19 cellular contexts compared by ENCODE assay signal in genomic region chr21:16674949-16675348, GRCh38.
A peak's percentile ranks its signal among the peaks of the same experiment; 100 is the strongest.
DNase-seq lines count a peak whose midpoint lies in the region; ATAC-seq, FAIRE-seq and TF ChIP-seq lines count a peak whose summit lies in the region.
"Had no signal": no experiment of that assay in that cellular context is flagged by ENCODE, and none has a peak within 500 bp of the region (broad histone marks: within the 10 kb centered on the region; RNA-seq: fewer than 3 reads in every experiment).

No MANE protein-coding gene starts in this region.

- H3K27me3 Mint-ChIP-seq in nephron (ENCODE audit: low read depth), result no peaks in the 10 kb centered on the region
- H3K27me3 Mint-ChIP-seq: B cell; CD4-positive, alpha-beta T cell had no signal

- H4K20me1 ChIP-seq in HepG2 (ENCODE audit: insufficient read depth, low read length), result no peaks in the 10 kb centered on the region
- H4K20me1 ChIP-seq: BLaER1 treated with 17β-estradiol and CSF1 and Interleukin-3, amounts not matched to agents 10 nM and 100 nM had no signal

- H3K36me3 Mint-ChIP-seq in nephron (ENCODE audit: low read depth), result no peaks in the 10 kb centered on the region
- H3K36me3 Mint-ChIP-seq: CD8-positive, alpha-beta T cell had no signal

- intact Hi-C loops in HepG2 (cut with micrococcal nuclease; ENCODE audit: unreplicated experiment), result no loop called here

- H3K4me1 ChIP-seq in liver (ENCODE audit: control insufficient read depth in 4 of 4, insufficient read depth in 4 of 4, low read length in 3 of 4), result peaks cover 0 to 9% (median 4%) of the 10 kb centered on the region in 4 donors
- H3K4me1 ChIP-seq in HepG2 (ENCODE audit: insufficient read depth, low read length), result no peaks in the 10 kb centered on the region
- H3K4me1 ChIP-seq: A549; BLaER1 treated with 17β-estradiol and CSF1 and Interleukin-3, amounts not matched to agents 10 nM and 100 nM; Caco-2 had no signal

- in situ Hi-C loops in HepG2 (cut with HindIII; ENCODE audit: extremely low pct_ligation_motif_present, low pct_unique_long_range_greater_than_20kb), result no loop called here

- BruUV-seq in HepG2 (replicated peaks; lab: Mats Ljungman, UMichigan), result no TSS peak

- no peaks in the 10 kb centered on the region for H3K9me3 ChIP-seq in liver (ENCODE audit: control insufficient read depth in 4 of 4, low read length in 3 of 4)
- no peaks in the 10 kb centered on the region for H3K9me3 ChIP-seq in HepG2 (ENCODE audit: low read length)
- H3K9me3 ChIP-seq: A549; BLaER1 treated with 17β-estradiol and CSF1 and Interleukin-3, amounts not matched to agents 10 nM and 100 nM; Caco-2 had no signal

- TF ChIP-seq EP300 in HepG2 (IDR thresholded peaks at IDR 0.05; ENCODE audit: low read depth in 2 of 2, low read length in 2 of 2) (no peak), HepG2 (CRISPR knock-in tag; IDR thresholded peaks at IDR 0.05; ENCODE audit: borderline replicate concordance) (no peak)

- H3K4me1 Mint-ChIP-seq in nephron, result peaks cover 16% of the 10 kb centered on the region
- H3K4me1 Mint-ChIP-seq: B cell had no signal

- H3K4me2 ChIP-seq in HepG2 (ENCODE audit: low read depth, low read length), result no peak overlapping the region
- H3K4me2 ChIP-seq: A549; BLaER1 treated with 17β-estradiol and CSF1 and Interleukin-3, amounts not matched to agents 10 nM and 100 nM had no signal

- TF ChIP-seq RAD21 in liver (IDR thresholded peaks at IDR 0.05), result peak in 1 of 2 donors; percentile 15
- no peak for TF ChIP-seq RAD21 in HepG2 (CRISPR knock-in tag; IDR thresholded peaks at IDR 0.05)

- CTCF ChIA-PET in HepG2 (lab: Yijun Ruan, JAX; ENCODE audit: low intra/inter-chr PET ratio, low total read pairs), result no interaction called here

- TF ChIP-seq POLR2A in HepG2 (IDR thresholded peaks at IDR 0.05; ENCODE audit: insufficient read depth in 1 of 2, low read depth in 2 of 2, low read length in 2 of 2), result no peak

- H2AFZ ChIP-seq in HepG2 (ENCODE audit: low read length), result no peak overlapping the region

- POLR2A ChIA-PET in HepG2 (lab: Yijun Ruan, JAX), result no interaction called here

- H3K36me3 ChIP-seq in liver (ENCODE audit: control insufficient read depth in 4 of 4, insufficient read depth in 3 of 4, low read depth in 1 of 4, low read length in 3 of 4), result no peaks in the 10 kb centered on the region
- H3K36me3 ChIP-seq in HepG2 (replicated peaks in 1 of 2; ENCODE audit: control insufficient read depth in 1 of 2, insufficient read depth in 2 of 2, low read length in 2 of 2), result no peaks in the 10 kb centered on the region
- H3K36me3 ChIP-seq: BLaER1 treated with 17β-estradiol and CSF1 and Interleukin-3, amounts not matched to agents 10 nM and 100 nM had no signal

- DNase-seq in HepG2 (ENCODE audit: low spot score) (no peak), left lobe of liver (ENCODE audit: low spot score) (no peak), GM19239 (ENCODE audit: insufficient read length, low spot score) (no peak), NK-92 (lab: John Stamatoyannopoulos, UW; ENCODE audit: unreplicated experiment) (no peak)
- DNase-seq: AML-193; Caco-2; Calu3; CD4-positive, alpha-beta T cell; CD8-positive, alpha-beta T cell; GF-D8 had no signal

- H3K27ac Mint-ChIP-seq in nephron, result peak overlapping the region in 2 of 3 experiments; percentile 26 to 34
- H3K27ac Mint-ChIP-seq: B cell; CD4-positive, alpha-beta T cell; CD8-positive, alpha-beta T cell had no signal

- H3K79me2 ChIP-seq in HepG2 (ENCODE audit: insufficient read depth, low read length), result no peaks in the 10 kb centered on the region

- H3K4me3 ChIP-seq in liver (ENCODE audit: low read depth in 1 of 3, low read length in 3 of 3), result no peak overlapping the region
- H3K4me3 ChIP-seq in HepG2 (replicated peaks in 1 of 3; ENCODE audit: insufficient read depth in 1 of 3, low read depth in 2 of 3, low read length in 3 of 3), result no peak overlapping the region
- H3K4me3 ChIP-seq: A549; BLaER1 treated with 17β-estradiol and CSF1 and Interleukin-3, amounts not matched to agents 10 nM and 100 nM had no signal

- no peaks in the 10 kb centered on the region for H3K9me3 Mint-ChIP-seq in nephron

- H3K9ac ChIP-seq in liver (ENCODE audit: low read depth in 1 of 2, low read length in 2 of 2) (no peak overlapping the region), HepG2 (ENCODE audit: insufficient read depth, low read depth, low read length) (no peak overlapping the region)
- H3K9ac ChIP-seq: BLaER1 treated with 17β-estradiol and CSF1 and Interleukin-3, amounts not matched to agents 10 nM and 100 nM had no signal

- H3K27me3 ChIP-seq in liver (ENCODE audit: control insufficient read depth in 4 of 4, insufficient read depth in 4 of 4, low read length in 3 of 4) (no peaks in the 10 kb centered on the region), HepG2 (ENCODE audit: control insufficient read depth in 1 of 2, insufficient read depth in 2 of 2, low read length in 2 of 2) (no peaks in the 10 kb centered on the region)
- H3K27me3 ChIP-seq: BLaER1 treated with 17β-estradiol and CSF1 and Interleukin-3, amounts not matched to agents 10 nM and 100 nM had no signal

- H3K27ac ChIP-seq in liver (ENCODE audit: low read depth in 1 of 2, low read length in 2 of 2) (no peak overlapping the region), HepG2 (ENCODE audit: extremely low read length, insufficient read depth, low read length) (no peak overlapping the region)
- H3K27ac ChIP-seq: 22Rv1; A549; BLaER1 treated with 17β-estradiol and CSF1 and Interleukin-3, amounts not matched to agents 10 nM and 100 nM; C4-2B had no signal

- ATAC-seq in HepG2, result no peak
- ATAC-seq in left lobe of liver, result peak; percentile 85
- ATAC-seq: A549; CD8-positive, alpha-beta T cell had no signal

- TF ChIP-seq CTCF in liver (IDR thresholded peaks at IDR 0.05; ENCODE audit: low read depth, low read length, missing input control), result no peak
- TF ChIP-seq CTCF in HepG2 (CRISPR knock-in tag; IDR thresholded peaks at IDR 0.05), result no peak
- no peak for TF ChIP-seq CTCF in nephron (IDR thresholded peaks at IDR 0.05; ENCODE audit: unreplicated experiment in 3 of 3)

- 46% methylated on average over 2 of the region's 2 CpGs for WGBS in liver
- 0% methylated on average over 2 of the region's 2 CpGs for WGBS in HepG2 (ENCODE audit: low lambda C conversion rate)

- H3K4me3 Mint-ChIP-seq in nephron, result no peak overlapping the region
- H3K4me3 Mint-ChIP-seq: B cell; CD4-positive, alpha-beta T cell; CD8-positive, alpha-beta T cell had no signal

- FAIRE-seq in HepG2 (lab: Jason Lieb, UNC), result no peak
- no peak for FAIRE-seq in GM19239 (lab: Jason Lieb, UNC)
- FAIRE-seq: A549, D721Med, GM12891 had no signal

TF ChIP-seq in liver, 16 proteins besides CTCF, POLR2A, EP300 and RAD21 (continues in another document):
- TF ChIP-seq MAX (IDR thresholded peaks at IDR 0.05), result no peak
- no peak for TF ChIP-seq FOXA2 (IDR thresholded peaks at IDR 0.05)
- no peak for TF ChIP-seq EGR1 (IDR thresholded peaks at IDR 0.05; ENCODE audit: low read depth in 2 of 2)
- TF ChIP-seq YY1 (IDR thresholded peaks at IDR 0.05), result no peak
- TF ChIP-seq GABPA (IDR thresholded peaks at IDR 0.05 in 1 of 2, conservative IDR thresholded peaks at IDR 0.05 in 1 of 2), result no peak
- TF ChIP-seq JUND (IDR thresholded peaks at IDR 0.05), result no peak
- no peak for TF ChIP-seq FOXA1 (IDR thresholded peaks at IDR 0.05)

TF ChIP-seq in HepG2, 621 proteins besides CTCF, POLR2A, EP300 and RAD21 (continues in another document):
- TF ChIP-seq ZNF276 (CRISPR knock-in tag; IDR thresholded peaks at IDR 0.05; ENCODE audit: low read depth), result no peak
- no peak for TF ChIP-seq ZNF382 (CRISPR knock-in tag; IDR thresholded peaks at IDR 0.05; ENCODE audit: borderline replicate concordance)
- TF ChIP-seq GRHL1 (CRISPR knock-in tag; conservative IDR thresholded peaks at IDR 0.05), result no peak
- no peak for TF ChIP-seq SATB2 (CRISPR knock-in tag; IDR thresholded peaks at IDR 0.05)
- TF ChIP-seq ZFP62 (CRISPR knock-in tag; IDR thresholded peaks at IDR 0.05), result no peak
- TF ChIP-seq ZFAT (CRISPR knock-in tag; conservative IDR thresholded peaks at IDR 0.05), result no peak
- no peak for TF ChIP-seq ZNF10 (CRISPR knock-in tag; IDR thresholded peaks at IDR 0.05; ENCODE audit: borderline replicate concordance, low read depth)
- TF ChIP-seq ATM (IDR thresholded peaks at IDR 0.05; ENCODE audit: borderline replicate concordance), result no peak
